1 cellular context compared by ENCODE assay signal in genomic region chr11:66547662-66548009, GRCh38.
TF ChIP-seq lines count a peak whose summit lies in the region.

No MANE protein-coding gene starts in this region.

TF ChIP-seq in HepG2, 621 proteins besides CTCF, POLR2A, EP300 and RAD21 (continued from another document):
- TF ChIP-seq CREB3 (CRISPR knock-in tag; IDR thresholded peaks at IDR 0.05) (no peak), SALL1 (CRISPR knock-in tag; IDR thresholded peaks at IDR 0.05) (0 out of 2 replicates have a peak, but pooled peaks have one; percentile 20)
